In genomic region chr2:47620717-47621437, GRCh38 we compare ENCODE assay signal across 27 cellular contexts. TPM values are rescaled to one million over a fixed set of nuclear protein-coding genes. Genes with fewer than 3 reads are reported as not detected.
"Had no signal": no experiment of that assay in that cellular context is flagged by ENCODE, and none has a peak within 500 bp of the region (broad histone marks: within the 10 kb centered on the region; RNA-seq: fewer than 3 reads in every experiment).

No MANE protein-coding gene starts in this region.

- DNase-seq: activated CD4-positive, alpha-beta memory T cell treated with anti-CD3 and anti-CD28 coated beads, Interleukin-2, amount 10 ng/mL, durations not matched to agents 7 days and 5 days; activated CD4-positive, alpha-beta T cell treated with anti-CD3 and anti-CD28 coated beads for 1 hour; activated CD4-positive, alpha-beta T cell treated with anti-CD3 and anti-CD28 coated beads, Interleukin-2, amount 10 ng/mL, durations not matched to agents 7 days and 5 days; activated CD8-positive, alpha-beta memory T cell treated with anti-CD3 and anti-CD28 coated beads, Interleukin-2, amount 50 U/mL, for 48 hours; activated naive CD8-positive, alpha-beta T cell treated with anti-CD3 and anti-CD28 coated beads, Interleukin-2, amount 50 U/mL, for 24 hours; activated T-cell treated with anti-CD3 and anti-CD28 coated beads, Interleukin-2, amount 50 U/mL, for 24 hours; amygdala; dermis blood vessel endothelial cell; effector CD4-positive, alpha-beta T cell; islet precursor cell; left ventricle myocardium inferior; naive thymus-derived CD4-positive, alpha-beta T cell; right cardiac atrium; stimulated activated CD4-positive, alpha-beta T cell treated with anti-CD3 and anti-CD28 coated beads, Interleukin-12 subunit alpha, Interleukin-12 subunit beta, amount 100 ng/mL, for 4 hours; stimulated activated CD4-positive, alpha-beta T cell treated with anti-CD3 and anti-CD28 coated beads, Interleukin-4, amount 100 ng/mL, for 1 hour; T-helper 17 cell; thyroid gland; upper lobe of right lung had no signal

- H3K27ac Mint-ChIP-seq: activated CD4-positive, alpha-beta memory T cell treated with anti-CD3 and anti-CD28 coated beads, Interleukin-2, amount 10 ng/mL, durations not matched to agents 7 days and 5 days; activated CD4-positive, alpha-beta T cell treated with anti-CD3 and anti-CD28 coated beads, Interleukin-2, amount 10 ng/mL, durations not matched to agents 7 days and 5 days; activated naive CD4-positive, alpha-beta T cell treated with anti-CD3 and anti-CD28 coated beads, Interleukin-2, amount 50 U/mL, for 24 hours; activated naive CD8-positive, alpha-beta T cell treated with anti-CD3 and anti-CD28 coated beads, Interleukin-2, amount 50 U/mL, for 24 hours; activated T-cell treated with anti-CD3 and anti-CD28 coated beads, Interleukin-2, amount 50 U/mL, for 24 hours; activated T-helper 17 cell treated with anti-CD3 and anti-CD28 coated beads, Interleukin-2, amount 50 U/mL, for 72 hours; naive thymus-derived CD4-positive, alpha-beta T cell; stimulated activated naive CD8-positive, alpha-beta T cell treated with anti-CD3 and anti-CD28 coated beads, Interleukin-15, Interleukin-2, amounts not matched to agents 100 ng/mL and 50 ng/mL, for 24 hours; T-helper 17 cell had no signal

- H3K4me1 ChIP-seq: breast epithelium, left ventricle myocardium inferior, thyroid gland, upper lobe of right lung had no signal

- H3K4me3 ChIP-seq: breast epithelium, left ventricle myocardium inferior, lung, thyroid gland, upper lobe of right lung had no signal

- H3K4me3 Mint-ChIP-seq: activated CD4-positive, alpha-beta memory T cell treated with anti-CD3 and anti-CD28 coated beads, Interleukin-2, amount 10 ng/mL, durations not matched to agents 7 days and 5 days; activated CD4-positive, alpha-beta T cell treated with anti-CD3 and anti-CD28 coated beads, Interleukin-2, amount 10 ng/mL, durations not matched to agents 7 days and 5 days; activated naive CD4-positive, alpha-beta T cell treated with anti-CD3 and anti-CD28 coated beads, Interleukin-2, amount 50 U/mL, for 24 hours; activated naive CD8-positive, alpha-beta T cell treated with anti-CD3 and anti-CD28 coated beads, Interleukin-2, amount 50 U/mL, for 24 hours; activated T-cell treated with anti-CD3 and anti-CD28 coated beads, Interleukin-2, amount 50 U/mL, for 24 hours; activated T-helper 17 cell treated with anti-CD3 and anti-CD28 coated beads, Interleukin-2, amount 50 U/mL, for 72 hours; naive thymus-derived CD4-positive, alpha-beta T cell; neural crest cell; stimulated activated naive CD8-positive, alpha-beta T cell treated with anti-CD3 and anti-CD28 coated beads, Interleukin-15, Interleukin-2, amounts not matched to agents 100 ng/mL and 50 ng/mL, for 24 hours; T-helper 17 cell had no signal

- H3K27me3 Mint-ChIP-seq: activated naive CD4-positive, alpha-beta T cell treated with anti-CD3 and anti-CD28 coated beads, Interleukin-2, amount 50 U/mL, for 24 hours had no signal

- H3K36me3 Mint-ChIP-seq: activated naive CD4-positive, alpha-beta T cell treated with anti-CD3 and anti-CD28 coated beads, Interleukin-2, amount 50 U/mL, for 24 hours; naive thymus-derived CD4-positive, alpha-beta T cell had no signal

- H3K27ac ChIP-seq: breast epithelium, epithelial cell of prostate, left ventricle myocardium inferior, thyroid gland, upper lobe of right lung had no signal

- H3K9me3 Mint-ChIP-seq: activated CD4-positive, alpha-beta memory T cell treated with anti-CD3 and anti-CD28 coated beads, Interleukin-2, amount 10 ng/mL, durations not matched to agents 7 days and 5 days; activated CD4-positive, alpha-beta T cell treated with anti-CD3 and anti-CD28 coated beads, Interleukin-2, amount 10 ng/mL, durations not matched to agents 7 days and 5 days; activated naive CD4-positive, alpha-beta T cell treated with anti-CD3 and anti-CD28 coated beads, Interleukin-2, amount 50 U/mL, for 24 hours; activated naive CD8-positive, alpha-beta T cell treated with anti-CD3 and anti-CD28 coated beads, Interleukin-2, amount 50 U/mL, for 24 hours; activated T-cell treated with anti-CD3 and anti-CD28 coated beads, Interleukin-2, amount 50 U/mL, for 24 hours; activated T-helper 17 cell treated with anti-CD3 and anti-CD28 coated beads, Interleukin-2, amount 50 U/mL, for 72 hours; stimulated activated naive CD8-positive, alpha-beta T cell treated with anti-CD3 and anti-CD28 coated beads, Interleukin-15, Interleukin-2, amounts not matched to agents 100 ng/mL and 50 ng/mL, for 24 hours had no signal

- H3K27me3 ChIP-seq: breast epithelium, thyroid gland, upper lobe of right lung had no signal

- ATAC-seq: activated naive CD8-positive, alpha-beta T cell treated with anti-CD3 and anti-CD28 coated beads, Interleukin-2, amount 50 U/mL, for 24 hours; activated T-helper 17 cell treated with anti-CD3 and anti-CD28 coated beads, Interleukin-2, amount 50 U/mL, for 72 hours; naive thymus-derived CD4-positive, alpha-beta T cell; right cardiac atrium; T-helper 17 cell; upper lobe of right lung had no signal

- H3K36me3 ChIP-seq: breast epithelium, left ventricle myocardium inferior, thyroid gland, upper lobe of right lung had no signal

- H3K4me1 Mint-ChIP-seq: activated CD4-positive, alpha-beta memory T cell treated with anti-CD3 and anti-CD28 coated beads, Interleukin-2, amount 10 ng/mL, durations not matched to agents 7 days and 5 days; activated CD4-positive, alpha-beta T cell treated with anti-CD3 and anti-CD28 coated beads, Interleukin-2, amount 10 ng/mL, durations not matched to agents 7 days and 5 days; activated naive CD4-positive, alpha-beta T cell treated with anti-CD3 and anti-CD28 coated beads, Interleukin-2, amount 50 U/mL, for 24 hours; activated naive CD8-positive, alpha-beta T cell treated with anti-CD3 and anti-CD28 coated beads, Interleukin-2, amount 50 U/mL, for 24 hours; activated T-helper 17 cell treated with anti-CD3 and anti-CD28 coated beads, Interleukin-2, amount 50 U/mL, for 72 hours; naive thymus-derived CD4-positive, alpha-beta T cell; T-helper 17 cell had no signal

- H3K9me3 ChIP-seq: breast epithelium, left ventricle myocardium inferior, thyroid gland, upper lobe of right lung had no signal

RNA-seq across cellular contexts. Expression of gene KCNK12, which starts 50.1 kb away (rescaled TPM):
- total RNA-seq: breast epithelium, right cardiac atrium, skeletal muscle tissue, subcutaneous adipose tissue, upper lobe of right lung had no signal
